Comparison of ENCODE assay signal across 20 cellular contexts in genomic region chr16:86665929-86666328, GRCh38.
"Had no signal": no experiment of that assay in that cellular context is flagged by ENCODE, and none has a peak within 500 bp of the region (broad histone marks: within the 10 kb centered on the region; RNA-seq: fewer than 3 reads in every experiment).

No MANE protein-coding gene starts in this region.

- H3K27me3 ChIP-seq: adrenal gland, body of pancreas, right lobe of liver, testis had no signal

- H3K4me1 ChIP-seq: adrenal gland, body of pancreas, right lobe of liver had no signal

- H3K4me3 ChIP-seq: adrenal gland, body of pancreas, mucosa of descending colon, psoas muscle, right lobe of liver, testis had no signal

- H3K27ac ChIP-seq: adrenal gland, body of pancreas, psoas muscle, right lobe of liver, testis, VCaP had no signal

- DNase-seq: activated CD4-positive, alpha-beta T cell treated with anti-CD3 and anti-CD28 coated beads for 48 hours; activated naive CD4-positive, alpha-beta T cell treated with anti-CD3 and anti-CD28 coated beads, Interleukin-2, amount 50 U/mL, for 16 hours; activated T-cell treated with anti-CD3 and anti-CD28 coated beads for 4 hours; adrenal gland; body of pancreas; cerebellar nuclear complex; dermis blood vessel endothelial cell; endodermal cell; glutamatergic neuron; left colon; mucosa of descending colon; naive thymus-derived CD8-positive, alpha-beta T cell; psoas muscle; right lobe of liver; stimulated activated CD4-positive, alpha-beta T cell treated with anti-CD3 and anti-CD28 coated beads, Interleukin-2, amount 100 ng/mL, for 48 hours; stimulated activated naive CD8-positive, alpha-beta T cell treated with anti-CD3 and anti-CD28 coated beads, Interleukin-15, amount 100 ng/mL, for 72 hours; T-helper 9 cell; testis had no signal

- ATAC-seq: activated T-helper 17 cell treated with anti-CD3 and anti-CD28 coated beads, Interleukin-2, amount 50 U/mL, for 72 hours; body of pancreas; naive thymus-derived CD8-positive, alpha-beta T cell; psoas muscle; right lobe of liver; stimulated activated naive CD8-positive, alpha-beta T cell treated with anti-CD3 and anti-CD28 coated beads, Interleukin-15, amount 100 ng/mL, for 72 hours had no signal

- H3K9me3 ChIP-seq: adrenal gland, body of pancreas, mucosa of descending colon, psoas muscle, right lobe of liver, testis had no signal

- H3K36me3 ChIP-seq: adrenal gland, right lobe of liver had no signal
